20 cellular contexts compared by ENCODE assay signal in genomic region chr12:110941391-110941790, GRCh38. TPM values are rescaled to one million over a fixed set of nuclear protein-coding genes. Genes with fewer than 3 reads are reported as not detected.
DNase-seq lines count a peak whose midpoint lies in the region; ATAC-seq and TF ChIP-seq lines count a peak whose summit lies in the region.
"Had no signal": no experiment of that assay in that cellular context is flagged by ENCODE, and none has a peak within 500 bp of the region (broad histone marks: within the 10 kb centered on the region; RNA-seq: fewer than 3 reads in every experiment).

No MANE protein-coding gene starts in this region.

- H3K79me1 ChIP-seq in neuronal stem cell (ENCODE audit: low read depth, low read length), result no peaks in the 10 kb centered on the region

- 74 to 88% (median 78%) methylated on average over 6 of the region's 6 CpGs for WGBS in heart left ventricle, 4 donors
- 94 to 100% methylated on average over 2 to 6 of the region's 6 CpGs for WGBS in endodermal cell (ENCODE audit: insufficient coverage in 1 of 2, insufficient read length in 1 of 2), 2 experiments
- no CpG with 5 or more reads among the region's 6 CpGs for WGBS in neuronal stem cell (ENCODE audit: extremely low coverage in 2 of 2, insufficient read length in 2 of 2, insufficient replicate concordance in 1 of 2), 2 donors
- WGBS in body of pancreas, 2 donors, result 88 to 90% methylated on average over 6 of the region's 6 CpGs

- intact Hi-C loops in heart left ventricle (cut with DNase I), result loop anchor here in 1 of 10 donors (5.0 kb wide), 2 partner anchors 236 to 356 kb away; no protein-coding TSS in a partner anchor
- intact Hi-C loops in body of pancreas (cut with DNase I), result no loop called here

- peak overlapping the region; percentile 38 for H3K27ac ChIP-seq in cardiac muscle cell
- no peak overlapping the region for H3K27ac ChIP-seq in heart left ventricle
- no peak overlapping the region for H3K27ac ChIP-seq in endodermal cell (ENCODE audit: low read depth, low read length)
- H3K27ac ChIP-seq in neuronal stem cell (replicated peaks; ENCODE audit: low read length), result no peak overlapping the region
- no peak overlapping the region for H3K27ac ChIP-seq in body of pancreas
- H3K27ac ChIP-seq: BLaER1 had no signal

- no peak overlapping the region for H3K27ac Mint-ChIP-seq in endodermal cell
- H3K27ac Mint-ChIP-seq: CD14-positive monocyte; CD4-positive, alpha-beta memory T cell had no signal

- H3K4me1 ChIP-seq in cardiac muscle cell (ENCODE audit: low read depth), result peaks cover 22% of the 10 kb centered on the region
- peaks cover 0 to 10% (median 3%) of the 10 kb centered on the region in 12 donors for H3K4me1 ChIP-seq in heart left ventricle
- H3K4me1 ChIP-seq in endodermal cell (ENCODE audit: control insufficient read depth, insufficient read depth, low read length), result peaks cover 5% of the 10 kb centered on the region
- H3K4me1 ChIP-seq in neuronal stem cell (ENCODE audit: control insufficient read depth in 2 of 2, insufficient read depth in 1 of 2, low read depth in 1 of 2, low read length in 2 of 2), result no peaks in the 10 kb centered on the region
- peaks cover 9% of the 10 kb centered on the region for H3K4me1 ChIP-seq in body of pancreas

- no peak overlapping the region for H3K4me3 Mint-ChIP-seq in endodermal cell
- H3K4me3 Mint-ChIP-seq: CD14-positive monocyte; CD4-positive, alpha-beta memory T cell had no signal

- H3K4ac ChIP-seq in neuronal stem cell (ENCODE audit: low read length), result no peak overlapping the region

- ATAC-seq in heart left ventricle, result no peak
- ATAC-seq in body of pancreas, result no peak
- ATAC-seq: HepG2 had no signal

- H2BK12ac ChIP-seq in neuronal stem cell (ENCODE audit: low read length), result no peak overlapping the region

- no peak overlapping the region for H4K8ac ChIP-seq in neuronal stem cell (ENCODE audit: low read depth, low read length)

- TF ChIP-seq CTCF in cardiac muscle cell (IDR thresholded peaks at IDR 0.05; ENCODE audit: low read depth, low read length) (no peak), heart left ventricle (IDR thresholded peaks at IDR 0.05) (no peak), endodermal cell (conservative IDR thresholded peaks at IDR 0.05) (no peak), body of pancreas (IDR thresholded peaks at IDR 0.05) (no peak)

- H3K36me3 ChIP-seq in cardiac muscle cell, result no peaks in the 10 kb centered on the region
- H3K36me3 ChIP-seq in heart left ventricle, result no peaks in the 10 kb centered on the region
- no peaks in the 10 kb centered on the region for H3K36me3 ChIP-seq in endodermal cell (ENCODE audit: control insufficient read depth, insufficient read depth, low read length)
- H3K36me3 ChIP-seq in neuronal stem cell (replicated peaks in 1 of 2; ENCODE audit: control insufficient read depth in 2 of 2, insufficient read depth in 2 of 2, low read length in 2 of 2), result no peaks in the 10 kb centered on the region
- H3K36me3 ChIP-seq in body of pancreas (replicated peaks in 1 of 2; ENCODE audit: insufficient read depth in 1 of 2, low read depth in 2 of 2), result no peaks in the 10 kb centered on the region
- H3K36me3 ChIP-seq: BLaER1 had no signal

- H2BK15ac ChIP-seq in neuronal stem cell (ENCODE audit: low read length), result no peak overlapping the region

- peaks cover 4% of the 10 kb centered on the region for H3K36me3 Mint-ChIP-seq in endodermal cell (ENCODE audit: low read depth)
- H3K36me3 Mint-ChIP-seq: CD14-positive monocyte; CD4-positive, alpha-beta memory T cell had no signal

- no peak overlapping the region for H2AK5ac ChIP-seq in neuronal stem cell (ENCODE audit: low read depth, low read length)

- H3K27me3 ChIP-seq in cardiac muscle cell (no peaks in the 10 kb centered on the region), heart left ventricle (peaks cover 0 to 8% (median 0%) of the 10 kb centered on the region in 9 donors), endodermal cell (ENCODE audit: control insufficient read depth, insufficient read depth, low read length, poor library complexity, severe bottlenecking) (no peaks in the 10 kb centered on the region), neuronal stem cell (ENCODE audit: control insufficient read depth in 3 of 3, insufficient read depth in 3 of 3, low read depth in 1 of 3, low read length in 3 of 3) (peaks cover 0 to 1% (median 1%) of the 10 kb centered on the region in 3 experiments), body of pancreas (no peaks in the 10 kb centered on the region)
- H3K27me3 ChIP-seq: BLaER1 had no signal

- no peak overlapping the region for H3K4me2 ChIP-seq in neuronal stem cell (ENCODE audit: insufficient read depth, low read length, poor library complexity, severe bottlenecking)
- H3K4me2 ChIP-seq: BLaER1 had no signal

- no peak overlapping the region for H3K23ac ChIP-seq in neuronal stem cell (ENCODE audit: low read depth, low read length, poor library complexity)

- H3K9ac ChIP-seq in endodermal cell (ENCODE audit: extremely low read depth, low read length, poor library complexity, severe bottlenecking), result no peak overlapping the region
- peak overlapping the region; percentile 47 for H3K9ac ChIP-seq in neuronal stem cell (ENCODE audit: low read depth, low read length, poor library complexity)
- H3K9ac ChIP-seq: BLaER1 had no signal

- H4K91ac ChIP-seq in neuronal stem cell (ENCODE audit: low read depth, low read length, poor library complexity), result no peak overlapping the region

- no peak overlapping the region for H2BK5ac ChIP-seq in neuronal stem cell (ENCODE audit: low read length)

- peaks cover 17% of the 10 kb centered on the region for H3K9me3 Mint-ChIP-seq in endodermal cell

- H3K4me3 ChIP-seq in cardiac muscle cell, result no peak overlapping the region
- H3K4me3 ChIP-seq in heart left ventricle, result no peak overlapping the region
- H3K4me3 ChIP-seq in endodermal cell (ENCODE audit: low read length), result no peak overlapping the region
- no peak overlapping the region for H3K4me3 ChIP-seq in neuronal stem cell (ENCODE audit: low read length in 2 of 2)
- H3K4me3 ChIP-seq in body of pancreas, result no peak overlapping the region
- H3K4me3 ChIP-seq: BLaER1 had no signal

- H3K9me3 ChIP-seq in cardiac muscle cell (ENCODE audit: low read depth) (no peaks in the 10 kb centered on the region), heart left ventricle (peaks cover 0 to 17% (median 9%) of the 10 kb centered on the region in 12 donors), endodermal cell (ENCODE audit: control insufficient read depth, low read length) (peaks cover 18% of the 10 kb centered on the region), neuronal stem cell (replicated peaks in 1 of 2; ENCODE audit: control insufficient read depth in 2 of 2, insufficient read depth in 1 of 2, low read depth in 1 of 2, low read length in 2 of 2) (no peaks in the 10 kb centered on the region), body of pancreas (peaks cover 0 to 8% (median 0%) of the 10 kb centered on the region in 3 donors)

- no peak overlapping the region for H2AFZ ChIP-seq in neuronal stem cell (ENCODE audit: low read length)

- no peak for DNase-seq in cardiac muscle cell (ENCODE audit: low read depth in 1 of 2, low spot score in 1 of 2)
- no peak for DNase-seq in heart left ventricle
- DNase-seq in endodermal cell, result peak; percentile 54
- no peak for DNase-seq in neuronal stem cell (ENCODE audit: low spot score)
- no peak for DNase-seq in body of pancreas
- no peak for DNase-seq in activated naive CD4-positive, alpha-beta T cell (lab: John Stamatoyannopoulos, UW)
- no peak for DNase-seq in medulla oblongata (ENCODE audit: extremely low spot score)
- DNase-seq: 8988T; CD4-positive, alpha-beta memory T cell; DMS153; DMS79; GDM1; GOT3 had no signal

- H3K27me3 Mint-ChIP-seq in endodermal cell (ENCODE audit: insufficient read depth), result no peaks in the 10 kb centered on the region

- no peak overlapping the region for H2BK120ac ChIP-seq in neuronal stem cell (ENCODE audit: low read depth, low read length)

- TF ChIP-seq POLR2A in heart left ventricle (IDR thresholded peaks at IDR 0.05), result no peak
- no peak for TF ChIP-seq POLR2A in body of pancreas (IDR thresholded peaks at IDR 0.05)

- peak overlapping the region; percentile 10 for H3K14ac ChIP-seq in neuronal stem cell (ENCODE audit: low read length)

- no peak overlapping the region for H3K18ac ChIP-seq in neuronal stem cell (ENCODE audit: low read length)

- H3K4me1 Mint-ChIP-seq in endodermal cell, result peaks cover 15% of the 10 kb centered on the region

RNA-seq across cellular contexts. Expression of gene MYL2, which starts 21.0 kb away (rescaled TPM):
- total RNA-seq in cardiac muscle cell (2.7 and 12.2 TPM in 2 replicates), heart left ventricle (over 10,000 TPM in 8 of 9 donors, 1,000 to 10,000 TPM in 1; 9,599 to 55,783 (median 27,750) TPM), endodermal cell (under 1 TPM in 1 of 2 donors, not detected in 1; 0.89 TPM), body of pancreas (not detected)
- polyA plus RNA-seq in cardiac muscle cell (19.8 and 65.0 TPM in 2 replicates), heart left ventricle (over 10,000 TPM; 13,945 to 25,284 TPM)
- polyA plus RNA-seq in endodermal cell (2013, experiment 1 of 2), result not detected
- not detected for polyA plus RNA-seq in endodermal cell (2013, experiment 2 of 2)
- not detected for polyA plus RNA-seq in neuronal stem cell (2013, experiment 1 of 2)
- not detected for polyA plus RNA-seq in neuronal stem cell (2013, experiment 2 of 2)
- total RNA-seq: A673; CD4-positive, alpha-beta memory T cell; Daoy; H7; HepG2 had no signal
- polyA plus RNA-seq: AG04450; CD14-positive monocyte; CD4-positive, alpha-beta memory T cell; HepG2 had no signal

Comparison
In these comparisons a context has a peak if more than half of its experiments do, and no peak if none do; other contexts are left out.
1. RNA of gene MYL2, which starts 21.0 kb away (total RNA-seq): 9,599 to 55,783 TPM in heart left ventricle; 2.7 to 12.2 TPM in cardiac muscle cell, 0.89 TPM in endodermal cell and not detected in body of pancreas; every median in the first group is over 100 times any median in the second.